1 cellular context compared by ENCODE assay signal in the genomic region with DNA sequence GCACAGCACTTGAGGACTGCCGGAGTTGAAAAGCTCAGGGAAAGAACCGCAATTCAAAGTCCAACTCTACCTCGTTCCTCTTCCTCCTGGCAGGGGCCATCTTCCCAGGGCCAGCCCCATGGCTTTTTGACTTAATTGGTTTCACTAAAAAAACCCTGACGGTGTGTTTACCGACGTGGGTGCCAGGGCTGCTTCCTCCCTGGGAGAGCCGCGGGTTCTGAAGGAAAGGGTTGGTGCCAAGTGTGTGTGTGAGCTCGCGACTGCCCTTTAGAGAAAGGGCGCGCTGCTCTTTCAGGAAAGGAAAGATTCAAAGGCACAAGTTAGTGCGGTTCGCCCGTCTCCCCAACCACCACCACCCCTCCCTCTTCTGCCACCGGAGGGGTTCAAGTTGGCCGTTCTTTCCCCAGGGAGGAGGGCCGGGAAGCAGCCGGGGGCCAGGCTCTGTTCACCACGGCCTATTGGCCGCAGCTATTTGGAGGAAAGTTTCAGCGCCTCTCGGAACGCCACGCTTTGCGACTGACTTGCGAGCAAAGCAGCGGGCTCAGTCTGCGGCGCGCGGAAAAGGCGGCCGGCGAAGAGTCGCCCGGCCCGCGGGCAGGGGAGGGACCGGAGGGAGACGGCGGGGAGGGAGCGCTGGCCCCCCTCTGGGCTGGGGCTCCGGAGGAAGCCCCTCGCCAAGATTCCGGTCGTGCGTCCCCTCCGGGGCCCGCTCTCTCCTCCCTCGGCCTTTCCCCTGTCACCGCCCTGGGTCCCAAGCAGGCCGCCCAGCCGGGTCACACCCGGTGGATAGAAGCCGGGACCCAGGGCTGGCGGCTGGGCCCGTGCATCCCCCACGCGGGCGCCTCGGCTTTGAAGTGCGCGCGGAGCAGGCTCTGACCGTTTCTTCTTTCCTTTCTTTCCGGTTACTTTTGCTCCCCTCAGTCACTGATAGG.
TF ChIP-seq lines count a peak whose summit lies in the region.

No MANE protein-coding gene starts in this region.

TF ChIP-seq in SK-N-SH, 30 proteins besides CTCF, POLR2A, EP300 and RAD21 (continued from another document):
- TF ChIP-seq, protein P1, sequence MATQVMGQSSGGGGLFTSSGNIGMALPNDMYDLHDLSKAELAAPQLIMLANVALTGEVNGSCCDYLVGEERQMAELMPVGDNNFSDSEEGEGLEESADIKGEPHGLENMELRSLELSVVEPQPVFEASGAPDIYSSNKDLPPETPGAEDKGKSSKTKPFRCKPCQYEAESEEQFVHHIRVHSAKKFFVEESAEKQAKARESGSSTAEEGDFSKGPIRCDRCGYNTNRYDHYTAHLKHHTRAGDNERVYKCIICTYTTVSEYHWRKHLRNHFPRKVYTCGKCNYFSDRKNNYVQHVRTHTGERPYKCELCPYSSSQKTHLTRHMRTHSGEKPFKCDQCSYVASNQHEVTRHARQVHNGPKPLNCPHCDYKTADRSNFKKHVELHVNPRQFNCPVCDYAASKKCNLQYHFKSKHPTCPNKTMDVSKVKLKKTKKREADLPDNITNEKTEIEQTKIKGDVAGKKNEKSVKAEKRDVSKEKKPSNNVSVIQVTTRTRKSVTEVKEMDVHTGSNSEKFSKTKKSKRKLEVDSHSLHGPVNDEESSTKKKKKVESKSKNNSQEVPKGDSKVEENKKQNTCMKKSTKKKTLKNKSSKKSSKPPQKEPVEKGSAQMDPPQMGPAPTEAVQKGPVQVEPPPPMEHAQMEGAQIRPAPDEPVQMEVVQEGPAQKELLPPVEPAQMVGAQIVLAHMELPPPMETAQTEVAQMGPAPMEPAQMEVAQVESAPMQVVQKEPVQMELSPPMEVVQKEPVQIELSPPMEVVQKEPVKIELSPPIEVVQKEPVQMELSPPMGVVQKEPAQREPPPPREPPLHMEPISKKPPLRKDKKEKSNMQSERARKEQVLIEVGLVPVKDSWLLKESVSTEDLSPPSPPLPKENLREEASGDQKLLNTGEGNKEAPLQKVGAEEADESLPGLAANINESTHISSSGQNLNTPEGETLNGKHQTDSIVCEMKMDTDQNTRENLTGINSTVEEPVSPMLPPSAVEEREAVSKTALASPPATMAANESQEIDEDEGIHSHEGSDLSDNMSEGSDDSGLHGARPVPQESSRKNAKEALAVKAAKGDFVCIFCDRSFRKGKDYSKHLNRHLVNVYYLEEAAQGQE (IDR thresholded peaks at IDR 0.05; ENCODE audit: low read depth, low read length) = no peak
- TF ChIP-seq TAF1 (IDR thresholded peaks at IDR 0.05; ENCODE audit: borderline replicate concordance, low read depth, low read length) (no peak), SIN3A (IDR thresholded peaks at IDR 0.05; ENCODE audit: borderline replicate concordance, low read depth, low read length) (no peak)
